ENCODE assay signal across 10 cellular contexts in genomic region chrX:46461653-46462191, GRCh38.
DNase-seq lines count a peak whose midpoint lies in the region; ATAC-seq and TF ChIP-seq lines count a peak whose summit lies in the region.
"Had no signal": no experiment of that assay in that cellular context is flagged by ENCODE, and none has a peak within 500 bp of the region (broad histone marks: within the 10 kb centered on the region; RNA-seq: fewer than 3 reads in every experiment).

No MANE protein-coding gene starts in this region.

- peaks cover 30% of the 10 kb centered on the region for H3K36me3 ChIP-seq in OCI-LY7 (ENCODE audit: insufficient read depth, low read length)
- H3K36me3 ChIP-seq: cardiac muscle cell had no signal

- intact Hi-C loops in OCI-LY7 (cut with micrococcal nuclease; ENCODE audit: unreplicated experiment) = no loop called here

- no peak overlapping the region for H2AFZ ChIP-seq in OCI-LY7 (ENCODE audit: low read length)

- H4K20me1 ChIP-seq in OCI-LY7 (ENCODE audit: insufficient read depth, low read length) = no peaks in the 10 kb centered on the region

- no peak overlapping the region for H3K4me3 Mint-ChIP-seq in activated T-cell treated with anti-CD3 and anti-CD28 coated beads, Interleukin-2, amount 50 U/mL, for 72 hours
- H3K4me3 Mint-ChIP-seq in stimulated activated memory B cell treated with anti-CD40 and anti-IgM and Interleukin-4, amounts not matched to agents 10 μg/mL and 1 μg/mL and 100 μg/mL, for 72 hours = peak overlapping the region; percentile 28

- H3K9me3 Mint-ChIP-seq in activated T-cell treated with anti-CD3 and anti-CD28 coated beads, Interleukin-2, amount 50 U/mL, for 72 hours = no peaks in the 10 kb centered on the region
- H3K9me3 Mint-ChIP-seq in stimulated activated memory B cell treated with anti-CD40 and anti-IgM and Interleukin-4, amounts not matched to agents 10 μg/mL and 1 μg/mL and 100 μg/mL, for 72 hours = no peaks in the 10 kb centered on the region

- BruUV-seq in OCI-LY7 (replicated peaks; lab: Mats Ljungman, UMichigan) = no TSS peak

- peak overlapping the region; percentile 47 for H3K4me2 ChIP-seq in OCI-LY7 (ENCODE audit: low read length)

- ATAC-seq in activated T-cell treated with anti-CD3 and anti-CD28 coated beads, Interleukin-2, amount 50 U/mL, for 72 hours (replicated peaks in 1 of 2) = peak in 1 of 2 donors; percentile 43
- peak; percentile 84 for ATAC-seq in HG02840 (IDR thresholded peaks at IDR 0.05; ENCODE audit: low FRiP score, unreplicated experiment)
- ATAC-seq in stimulated activated memory B cell treated with anti-CD40 and anti-IgM and Interleukin-4, amounts not matched to agents 10 μg/mL and 1 μg/mL and 100 μg/mL, for 72 hours = peak; percentile 87

- no peaks in the 10 kb centered on the region for H3K27me3 Mint-ChIP-seq in activated T-cell treated with anti-CD3 and anti-CD28 coated beads, Interleukin-2, amount 50 U/mL, for 72 hours (ENCODE audit: low read depth)
- no peaks in the 10 kb centered on the region for H3K27me3 Mint-ChIP-seq in stimulated activated memory B cell treated with anti-CD40 and anti-IgM and Interleukin-4, amounts not matched to agents 10 μg/mL and 1 μg/mL and 100 μg/mL, for 72 hours

- H3K4me1 ChIP-seq in OCI-LY7 (ENCODE audit: insufficient read depth, low read length, poor library complexity, severe bottlenecking) = peaks cover 12% of the 10 kb centered on the region

- H3K27ac ChIP-seq in OCI-LY7 (ENCODE audit: low read depth, low read length, poor library complexity, severe bottlenecking) = peak overlapping the region; percentile 78
- H3K27ac ChIP-seq in coronary artery = no peak overlapping the region
- H3K27ac ChIP-seq: cardiac muscle cell had no signal

- no peaks in the 10 kb centered on the region for H3K9me2 ChIP-seq in OCI-LY7 (ENCODE audit: insufficient read depth, low read length)

- POLR2A ChIA-PET in OCI-LY7 (lab: Charles Lee) = no interaction called here

- no peaks in the 10 kb centered on the region for H3K9me3 ChIP-seq in OCI-LY7 (ENCODE audit: low read length)

- H3K36me3 Mint-ChIP-seq in activated T-cell treated with anti-CD3 and anti-CD28 coated beads, Interleukin-2, amount 50 U/mL, for 72 hours (ENCODE audit: insufficient read depth in 2 of 2) = peaks cover under 1 to 15% of the 10 kb centered on the region in 2 donors
- peaks cover 20% of the 10 kb centered on the region for H3K36me3 Mint-ChIP-seq in stimulated activated memory B cell treated with anti-CD40 and anti-IgM and Interleukin-4, amounts not matched to agents 10 μg/mL and 1 μg/mL and 100 μg/mL, for 72 hours

- no peak for TF ChIP-seq CTCF in OCI-LY7 (conservative IDR thresholded peaks at IDR 0.05; ENCODE audit: low read length)
- no peak for TF ChIP-seq CTCF in coronary artery (IDR thresholded peaks at IDR 0.05)

- H3K4me1 Mint-ChIP-seq in activated T-cell treated with anti-CD3 and anti-CD28 coated beads, Interleukin-2, amount 50 U/mL, for 72 hours (ENCODE audit: low read depth) = peaks cover 15% of the 10 kb centered on the region
- H3K4me1 Mint-ChIP-seq in stimulated activated memory B cell treated with anti-CD40 and anti-IgM and Interleukin-4, amounts not matched to agents 10 μg/mL and 1 μg/mL and 100 μg/mL, for 72 hours = peaks cover 12% of the 10 kb centered on the region

- no peaks in the 10 kb centered on the region for H3K79me2 ChIP-seq in OCI-LY7 (ENCODE audit: insufficient read depth, low read depth, low read length)

- CTCF ChIA-PET in OCI-LY7 (lab: Charles Lee; ENCODE audit: unreplicated experiment) = no interaction called here

- DNase-seq in activated T-cell treated with anti-CD3 and anti-CD28 coated beads, Interleukin-2, amount 50 U/mL, for 72 hours = no peak
- no peak for DNase-seq in activated T-cell treated with anti-CD3 and anti-CD28 coated beads for 4 hours
- DNase-seq in OCI-LY7 (ENCODE audit: low spot score) = peak; percentile 67
- no peak for DNase-seq in coronary artery (ENCODE audit: low spot score)
- DNase-seq in LoVo (ENCODE audit: low spot score) = no peak
- no peak for DNase-seq in H4 (ENCODE audit: low spot score)
- DNase-seq: stimulated activated CD4-positive, alpha-beta T cell treated with anti-CD3 and anti-CD28 coated beads, Interleukin-4, amount 100 ng/mL, for 1 hour had no signal

- H3K27ac Mint-ChIP-seq in activated T-cell treated with anti-CD3 and anti-CD28 coated beads, Interleukin-2, amount 50 U/mL, for 72 hours = peak overlapping the region; percentile 35
- H3K27ac Mint-ChIP-seq in stimulated activated memory B cell treated with anti-CD40 and anti-IgM and Interleukin-4, amounts not matched to agents 10 μg/mL and 1 μg/mL and 100 μg/mL, for 72 hours = peak overlapping the region; percentile 82

- H3K4me3 ChIP-seq in OCI-LY7 (ENCODE audit: low read depth, low read length, poor library complexity, severe bottlenecking) (peak overlapping the region; percentile 28), coronary artery (no peak overlapping the region)
- H3K4me3 ChIP-seq: cardiac muscle cell had no signal
